8 cellular contexts compared by ENCODE assay signal in genomic region chr6:138520463-138520862, GRCh38. TPM values are rescaled to one million over a fixed set of nuclear protein-coding genes. Genes with fewer than 3 reads are reported as not detected.
DNase-seq lines count a peak whose midpoint lies in the region; ATAC-seq, FAIRE-seq and TF ChIP-seq lines count a peak whose summit lies in the region.

No MANE protein-coding gene starts in this region.

- H3K9me3 ChIP-seq in K562 (replicated peaks; ENCODE audit: control insufficient read depth, insufficient read depth, low read depth, low read length) (peaks cover 3% of the 10 kb centered on the region; the same call in 1 of the 2 replicates), right lobe of liver (no peaks in the 10 kb centered on the region)

- FAIRE-seq in K562 (lab: Jason Lieb, UNC): no peak
- no peak for FAIRE-seq in GM19239 (lab: Jason Lieb, UNC)

- H3K4me3 Mint-ChIP-seq in nephron progenitor cell: no peak overlapping the region

- 2% methylated on average over 3 of the region's 3 CpGs for WGBS in K562 (ENCODE audit: insufficient coverage, low coverage, missing lambda C conversion rate)
- WGBS in right lobe of liver (ENCODE audit: insufficient coverage, low coverage, low lambda C conversion rate, missing lambda C conversion rate): 38% methylated on average over 3 of the region's 3 CpGs

- no peaks in the 10 kb centered on the region for H3K27me3 Mint-ChIP-seq in nephron progenitor cell (ENCODE audit: low read depth, poor library complexity)

- H3K36me3 ChIP-seq in KMS-11 (ENCODE audit: insufficient read depth): no peaks in the 10 kb centered on the region
- no peaks in the 10 kb centered on the region for H3K36me3 ChIP-seq in K562 (ENCODE audit: control insufficient read depth, insufficient read depth, low read length)
- no peaks in the 10 kb centered on the region for H3K36me3 ChIP-seq in right lobe of liver

- H3K4me1 ChIP-seq in KMS-11 (ENCODE audit: low read depth, poor library complexity, severe bottlenecking): no peaks in the 10 kb centered on the region
- H3K4me1 ChIP-seq in K562 (replicated peaks in 1 of 2; ENCODE audit: control insufficient read depth in 2 of 2, insufficient read depth in 2 of 2, low read length in 2 of 2): no peaks in the 10 kb centered on the region
- peaks cover 0 to 10% (median 4%) of the 10 kb centered on the region in 4 donors for H3K4me1 ChIP-seq in right lobe of liver

- peak; percentile 5 to 20; a peak in 1 of 4 replicates for TF ChIP-seq RAD21 in K562 (CRISPR knock-in tag; conservative IDR thresholded peaks at IDR 0.05 in 1 of 2, IDR thresholded peaks at IDR 0.05 in 1 of 2)

- H3K27ac Mint-ChIP-seq in nephron progenitor cell: no peak overlapping the region

- H2AFZ ChIP-seq in KMS-11 (ENCODE audit: low read depth) (no peak overlapping the region), K562 (ENCODE audit: low read depth, low read length) (no peak overlapping the region)

- H3K9me3 Mint-ChIP-seq in nephron progenitor cell: peaks cover 25% of the 10 kb centered on the region

- no peak for TF ChIP-seq EP300 in K562 (IDR thresholded peaks at IDR 0.05; ENCODE audit: low read length)

- CTCF ChIA-PET in K562 (lab: Yijun Ruan, JAX; ENCODE audit: low intra/inter-chr PET ratio): interaction anchor here (1.1 kb wide), 1 partner anchor 404 kb away, joined by 7 read pairs; no protein-coding TSS in a partner anchor

- H3K36me3 Mint-ChIP-seq in nephron progenitor cell (ENCODE audit: low read depth): peaks cover 48% of the 10 kb centered on the region

- peaks cover 6% of the 10 kb centered on the region for H3K4me1 Mint-ChIP-seq in nephron progenitor cell

- H3K9me1 ChIP-seq in K562 (ENCODE audit: control insufficient read depth, insufficient read depth, low read length): no peaks in the 10 kb centered on the region

- no peak overlapping the region for H3K4me2 ChIP-seq in KMS-11
- H3K4me2 ChIP-seq in K562 (ENCODE audit: insufficient read depth, low read length): no peak overlapping the region

- TF ChIP-seq CTCF in C4-2B (conservative IDR thresholded peaks at IDR 0.05): peak; percentile 66
- TF ChIP-seq CTCF in KMS-11 (conservative IDR thresholded peaks at IDR 0.05; ENCODE audit: low read depth, low read length): peak; percentile 63
- peak in 2 of 3 experiments; percentile 28 to 47; a peak in 2 of 6 replicates for TF ChIP-seq CTCF in K562 (IDR thresholded peaks at IDR 0.05 in 2 of 3, conservative IDR thresholded peaks at IDR 0.05 in 1 of 3; ENCODE audit: insufficient read depth in 2 of 3, low read depth in 1 of 3, low read length in 3 of 3)
- peak; percentile 33 to 45 (median 42) for TF ChIP-seq CTCF in right lobe of liver (IDR thresholded peaks at IDR 0.05)
- no peak for TF ChIP-seq CTCF in nephron progenitor cell (IDR thresholded peaks at IDR 0.05)

- no TSS peak for BruUV-seq in K562 (replicated peaks; lab: Mats Ljungman, UMichigan)

- H3K4me3 ChIP-seq in KMS-11 (IDR thresholded peaks at IDR 0.05; ENCODE audit: insufficient read depth, low read depth, low read length) (no peak overlapping the region), K562 (no peak overlapping the region), right lobe of liver (no peak overlapping the region)

- in situ Hi-C loops in K562 (cut with MboI): no loop called here

- H3K79me2 ChIP-seq in KMS-11 (ENCODE audit: insufficient read depth, low read depth): no peaks in the 10 kb centered on the region
- no peaks in the 10 kb centered on the region for H3K79me2 ChIP-seq in K562 (ENCODE audit: control insufficient read depth, insufficient read depth, low read length)

- DNase-seq in K562 (ENCODE audit: extremely low read depth in 1 of 4, low spot score in 3 of 4): peak in 1 of 4 experiments; percentile 8
- no peak for DNase-seq in right lobe of liver
- no peak for DNase-seq in DMS114 treated with DMSO at 0.1 percent for 48 hours (lab: John Stamatoyannopoulos, UW; ENCODE audit: unreplicated experiment)
- DNase-seq in GM19239 (ENCODE audit: insufficient read length, low spot score): no peak
- no peak for DNase-seq in nephron progenitor cell
- no peak for DNase-seq in activated CD4-positive, alpha-beta T cell treated with anti-CD3 and anti-CD28 coated beads for 1 hour

- H3K27me3 ChIP-seq in KMS-11 (ENCODE audit: insufficient read depth, low read depth) (no peaks in the 10 kb centered on the region), K562 (ENCODE audit: control insufficient read depth in 2 of 2, insufficient read depth in 2 of 2, low read length in 2 of 2) (peaks cover 0 to 11% of the 10 kb centered on the region in 2 experiments; a peak in 2 of 5 replicates), right lobe of liver (no peaks in the 10 kb centered on the region)

- ATAC-seq in K562 (peak; percentile 69), right lobe of liver (peak in 3 of 4 donors; percentile 16 to 49 (median 20))

- no peak overlapping the region for H3K27ac ChIP-seq in C4-2B
- H3K27ac ChIP-seq in KMS-11: no peak overlapping the region
- H3K27ac ChIP-seq in K562 (ENCODE audit: extremely low read depth, low read depth, low read length): no peak overlapping the region
- H3K27ac ChIP-seq in right lobe of liver: no peak overlapping the region

- H3K9ac ChIP-seq in KMS-11 (no peak overlapping the region), K562 (ENCODE audit: insufficient read depth in 1 of 2, low read depth in 2 of 2, low read length in 2 of 2) (no peak overlapping the region)

- POLR2A ChIA-PET in K562 (lab: Yijun Ruan, JAX): no interaction called here

- TF ChIP-seq POLR2A in K562 (conservative IDR thresholded peaks at IDR 0.05): no peak
- TF ChIP-seq POLR2A in right lobe of liver (IDR thresholded peaks at IDR 0.05): no peak

- no peaks in the 10 kb centered on the region for H4K20me1 ChIP-seq in KMS-11 (ENCODE audit: insufficient read depth)
- no peaks in the 10 kb centered on the region for H4K20me1 ChIP-seq in K562 (replicated peaks; ENCODE audit: control insufficient read depth, insufficient read depth, low read length)

- intact Hi-C loops in K562 (cut with micrococcal nuclease): loop anchor here (5.0 kb wide), 1 partner anchor 93 kb away; no protein-coding TSS in a partner anchor
- intact Hi-C loops in right lobe of liver (cut with DNase I): no loop called here

TF ChIP-seq in K562, 482 proteins besides CTCF, POLR2A, EP300 and RAD21:
- TF ChIP-seq CHD1 (IDR thresholded peaks at IDR 0.05; ENCODE audit: low read length) (no peak), BHLHE40 (IDR thresholded peaks at IDR 0.05; ENCODE audit: low read length) (no peak), ZNF3 (CRISPR knock-in tag; IDR thresholded peaks at IDR 0.05) (no peak), ZNF253 (CRISPR knock-in tag; conservative IDR thresholded peaks at IDR 0.05) (no peak), MBD2 (IDR thresholded peaks at IDR 0.05; ENCODE audit: borderline replicate concordance, low read depth) (no peak), SNIP1 (IDR thresholded peaks at IDR 0.05; ENCODE audit: low read depth) (no peak), CXXC5 (CRISPR knock-in tag; IDR thresholded peaks at IDR 0.05) (no peak), PHTF2 (CRISPR knock-in tag; IDR thresholded peaks at IDR 0.05) (no peak), PRMT5 (CRISPR knock-in tag; IDR thresholded peaks at IDR 0.05) (no peak), MTF1 (CRISPR knock-in tag; IDR thresholded peaks at IDR 0.05; ENCODE audit: borderline replicate concordance) (no peak)

RNA-seq across cellular contexts. Expression of gene NHSL1, which starts 21.2 kb away (rescaled TPM):
- not detected in 2 replicates for total RNA-seq in K562 (2011; cell fraction: chromatin; rRNA removed; ENCODE audit: low replicate concordance)
- under 0.01 TPM in 1 of 2 replicates, not detected in the other for total RNA-seq in K562 (2011; cell fraction: nucleolus; rRNA removed)
- total RNA-seq in K562 (2011; cell fraction: nucleoplasm; rRNA removed): 0.07 TPM in 1 of 2 replicates, not detected in the other
- total RNA-seq in K562 (2014; rRNA removed): not detected in 2 replicates
- total RNA-seq in K562 (2014; rRNA removed; fragmentation: Illumina TruSeq; extraction: Trizol): not detected in 2 replicates
- not detected in 2 replicates for total RNA-seq in K562 (2015; rRNA removed; fragmentation: Illumina TruSeq; extraction: Trizol)
- total RNA-seq in K562 (2021): 0.20 and 0.25 TPM in 2 replicates
- polyA plus RNA-seq in K562 (2011; rRNA removed): 0.14 TPM in 1 of 2 replicates, not detected in the other
- polyA plus RNA-seq in K562 (2011; cell fraction: cytosol; rRNA removed): 0.03 TPM in 1 of 2 replicates, not detected in the other
- polyA plus RNA-seq in K562 (2011; cell fraction: nucleus; rRNA removed): 0.03 and 0.13 TPM in 2 replicates
- polyA plus RNA-seq in K562 (2012): 0.03 and 0.53 TPM in 2 replicates
- 0.01 and 0.09 TPM in 2 replicates for polyA plus RNA-seq in K562 (2014; fragmentation: Illumina TruSeq; extraction: Trizol)
- polyA plus RNA-seq in K562 (2014; fragmentation: Nextera tagmentation; extraction: Ambion mirVana): not detected
- polyA plus RNA-seq in K562 (2014; rRNA removed): 0.01 TPM in 1 of 2 replicates, not detected in the other
- polyA minus RNA-seq in K562 (2011; rRNA and poly(A)+ RNA removed): not detected in 2 replicates
- polyA minus RNA-seq in K562 (2011; cell fraction: cytosol; rRNA and poly(A)+ RNA removed): not detected in 2 replicates
- 0.11 TPM in 1 of 2 replicates, not detected in the other for polyA minus RNA-seq in K562 (2011; cell fraction: nucleus; rRNA and poly(A)+ RNA removed)
- 10 to 100 TPM; 19.8 to 54.2 (median 28.5) TPM for total RNA-seq in right lobe of liver

Comparison
In these comparisons a context has a peak if more than half of its experiments do, and no peak if none do; other contexts are left out.
1. RNA of gene NHSL1, which starts 21.2 kb away (total RNA-seq): 19.8 to 54.2 TPM in right lobe of liver; under 0.01 to 0.25 TPM in K562; every median in the first group is over 10 times any median in the second.